ENCODE assay signal across 34 cellular contexts in genomic region chr2:240858321-240858720, GRCh38. TPM values are rescaled to one million over a fixed set of nuclear protein-coding genes. Genes with fewer than 3 reads are reported as not detected.
"Had no signal": no experiment of that assay in that cellular context is flagged by ENCODE, and none has a peak within 500 bp of the region (broad histone marks: within the 10 kb centered on the region; RNA-seq: fewer than 3 reads in every experiment).

No MANE protein-coding gene starts in this region.

- H3K27ac Mint-ChIP-seq: activated CD4-positive, alpha-beta memory T cell treated with anti-CD3 and anti-CD28 coated beads, Interleukin-2, amount 10 ng/mL, durations not matched to agents 7 days and 5 days; activated CD4-positive, alpha-beta T cell treated with anti-CD3 and anti-CD28 coated beads for 36 hours; activated CD4-positive, alpha-beta T cell treated with anti-CD3 and anti-CD28 coated beads, Interleukin-2, amount 10 ng/mL, durations not matched to agents 7 days and 5 days; activated naive CD8-positive, alpha-beta T cell; activated T-helper 17 cell treated with anti-CD3 and anti-CD28 coated beads, Interleukin-2, amount 50 U/mL, for 72 hours had no signal

- H3K4me3 ChIP-seq: colonic mucosa, esophagus squamous epithelium, gastroesophageal sphincter had no signal

- H3K36me3 ChIP-seq: brain microvascular endothelial cell, colonic mucosa, esophagus squamous epithelium, gastroesophageal sphincter had no signal

- ATAC-seq: activated CD4-positive, alpha-beta T cell treated with anti-CD3 and anti-CD28 coated beads for 36 hours; activated T-cell treated with anti-CD3 and anti-CD28 coated beads, Interleukin-2, amount 50 U/mL, for 4 hours; activated T-helper 17 cell treated with anti-CD3 and anti-CD28 coated beads, Interleukin-2, amount 50 U/mL, for 72 hours; gastroesophageal sphincter had no signal

- H3K27me3 ChIP-seq: brain microvascular endothelial cell, colonic mucosa, esophagus squamous epithelium had no signal

- DNase-seq: activated CD4-positive, alpha-beta memory T cell treated with anti-CD3 and anti-CD28 coated beads, Interleukin-2, amount 10 ng/mL, durations not matched to agents 7 days and 5 days; activated CD4-positive, alpha-beta T cell treated with anti-CD3 and anti-CD28 coated beads for 36 hours; activated CD4-positive, alpha-beta T cell treated with anti-CD3 and anti-CD28 coated beads, Interleukin-2, amount 10 ng/mL, durations not matched to agents 7 days and 5 days; activated CD4-positive, alpha-beta T cell treated with anti-CD3 and anti-CD28 coated beads, Interleukin-2, amount 50 U/mL, for 4 hours; activated CD4-positive, CD25-positive, alpha-beta regulatory T cell; activated CD4-positive, CD25-positive, alpha-beta regulatory T cell treated with anti-CD3 and anti-CD28 coated beads, Interleukin-2, amount 50 U/mL, for 72 hours; activated effector memory CD4-positive, alpha-beta T cell treated with Interleukin-2 at 50 U/mL for 16 hours; activated gamma-delta T cell treated with Interleukin-2 at 50 U/mL for 16 hours; activated naive CD4-positive, alpha-beta T cell treated with anti-CD3 and anti-CD28 coated beads, Interleukin-2, amount 50 U/mL, for 16 hours; activated naive CD4-positive, alpha-beta T cell treated with Interleukin-2 at 50 U/mL for 16 hours; activated T-cell treated with anti-CD3 and anti-CD28 coated beads, Interleukin-2, amount 50 U/mL, for 4 hours; amniotic stem cell; anterior cingulate cortex; brain microvascular endothelial cell; colonic mucosa; effector CD8-positive, alpha-beta T cell; esophagus squamous epithelium; foreskin melanocyte; T-helper 1 cell; T-helper 2 cell had no signal

- H3K27ac ChIP-seq: brain microvascular endothelial cell, colonic mucosa, epithelial cell of prostate, esophagus squamous epithelium, gastroesophageal sphincter had no signal

- FAIRE-seq: astrocyte, endometrium, endothelial cell of umbilical vein had no signal

- H3K4me1 ChIP-seq: colonic mucosa, esophagus squamous epithelium, gastroesophageal sphincter had no signal

- H3K4me3 Mint-ChIP-seq: activated CD4-positive, alpha-beta memory T cell treated with anti-CD3 and anti-CD28 coated beads, Interleukin-2, amount 10 ng/mL, durations not matched to agents 7 days and 5 days; activated CD4-positive, alpha-beta T cell treated with anti-CD3 and anti-CD28 coated beads for 36 hours; activated CD4-positive, alpha-beta T cell treated with anti-CD3 and anti-CD28 coated beads, Interleukin-2, amount 10 ng/mL, durations not matched to agents 7 days and 5 days; activated naive CD8-positive, alpha-beta T cell; activated T-cell treated with anti-CD3 and anti-CD28 coated beads, Interleukin-2, amount 50 U/mL, for 4 hours; activated T-helper 17 cell treated with anti-CD3 and anti-CD28 coated beads, Interleukin-2, amount 50 U/mL, for 72 hours had no signal

- H3K27me3 Mint-ChIP-seq: activated naive CD8-positive, alpha-beta T cell; activated T-helper 17 cell treated with anti-CD3 and anti-CD28 coated beads, Interleukin-2, amount 50 U/mL, for 72 hours had no signal

- H3K9me3 ChIP-seq: colonic mucosa, esophagus squamous epithelium, gastroesophageal sphincter had no signal

- H3K4me1 Mint-ChIP-seq: activated CD4-positive, alpha-beta memory T cell treated with anti-CD3 and anti-CD28 coated beads, Interleukin-2, amount 10 ng/mL, durations not matched to agents 7 days and 5 days; activated CD4-positive, alpha-beta T cell treated with anti-CD3 and anti-CD28 coated beads for 36 hours; activated CD4-positive, alpha-beta T cell treated with anti-CD3 and anti-CD28 coated beads, Interleukin-2, amount 10 ng/mL, durations not matched to agents 7 days and 5 days; activated T-helper 17 cell treated with anti-CD3 and anti-CD28 coated beads, Interleukin-2, amount 50 U/mL, for 72 hours had no signal

RNA-seq across cellular contexts. Expression of gene AGXT, which starts 10.3 kb away (rescaled TPM):
- total RNA-seq: activated CD4-positive, alpha-beta memory T cell treated with anti-CD3 and anti-CD28 coated beads, Interleukin-2, amount 10 ng/mL, durations not matched to agents 7 days and 5 days; activated CD4-positive, alpha-beta T cell treated with anti-CD3 and anti-CD28 coated beads for 36 hours; activated CD4-positive, alpha-beta T cell treated with anti-CD3 and anti-CD28 coated beads, Interleukin-2, amount 10 ng/mL, durations not matched to agents 7 days and 5 days; activated T-helper 17 cell treated with anti-CD3 and anti-CD28 coated beads, Interleukin-2, amount 50 U/mL, for 72 hours; astrocyte; bronchial epithelial cell; cardiac septum; dermis microvascular lymphatic vessel endothelial cell; endothelial cell of umbilical vein; esophagus squamous epithelium; fibroblast of lung; fibroblast of villous mesenchyme; gastroesophageal sphincter; glomerular endothelial cell had no signal
- polyA plus RNA-seq: endothelial cell of umbilical vein, esophagus, fibroblast of lung had no signal

RNA-seq across cellular contexts. Expression of gene MAB21L4, which starts 37.6 kb away (rescaled TPM):
- total RNA-seq: activated CD4-positive, alpha-beta memory T cell treated with anti-CD3 and anti-CD28 coated beads, Interleukin-2, amount 10 ng/mL, durations not matched to agents 7 days and 5 days; activated CD4-positive, alpha-beta T cell treated with anti-CD3 and anti-CD28 coated beads for 36 hours; activated CD4-positive, alpha-beta T cell treated with anti-CD3 and anti-CD28 coated beads, Interleukin-2, amount 10 ng/mL, durations not matched to agents 7 days and 5 days; activated T-cell treated with anti-CD3 and anti-CD28 coated beads, Interleukin-2, amount 50 U/mL, for 4 hours; activated T-helper 17 cell treated with anti-CD3 and anti-CD28 coated beads, Interleukin-2, amount 50 U/mL, for 72 hours; cardiac septum; dermis microvascular lymphatic vessel endothelial cell; endothelial cell of umbilical vein; fibroblast of lung; fibroblast of villous mesenchyme; glomerular endothelial cell had no signal
- polyA plus RNA-seq: endothelial cell of umbilical vein, fibroblast of lung had no signal

RNA-seq across cellular contexts. Expression of gene KIF1A, which starts 38.3 kb away (rescaled TPM):
- total RNA-seq: bronchial epithelial cell, fibroblast of lung, fibroblast of villous mesenchyme had no signal

RNA-seq across cellular contexts. Expression of gene CROCC2, which starts 47.8 kb away (rescaled TPM):
- total RNA-seq: activated CD4-positive, alpha-beta memory T cell treated with anti-CD3 and anti-CD28 coated beads, Interleukin-2, amount 10 ng/mL, durations not matched to agents 7 days and 5 days; activated CD4-positive, alpha-beta T cell treated with anti-CD3 and anti-CD28 coated beads for 36 hours; activated CD4-positive, alpha-beta T cell treated with anti-CD3 and anti-CD28 coated beads, Interleukin-2, amount 10 ng/mL, durations not matched to agents 7 days and 5 days; activated T-cell treated with anti-CD3 and anti-CD28 coated beads, Interleukin-2, amount 50 U/mL, for 4 hours; activated T-helper 17 cell treated with anti-CD3 and anti-CD28 coated beads, Interleukin-2, amount 50 U/mL, for 72 hours; astrocyte; bronchial epithelial cell; cardiac septum; dermis microvascular lymphatic vessel endothelial cell; endothelial cell of umbilical vein; esophagus squamous epithelium; fibroblast of villous mesenchyme; gastroesophageal sphincter; glomerular endothelial cell had no signal
- polyA plus RNA-seq: endothelial cell of umbilical vein had no signal
